ENCODE assay signal across 12 cellular contexts in genomic region chr7:18762189-18762588, GRCh38.
DNase-seq lines count a peak whose midpoint lies in the region; ATAC-seq and TF ChIP-seq lines count a peak whose summit lies in the region.
"Had no signal": no experiment of that assay in that cellular context is flagged by ENCODE, and none has a peak within 500 bp of the region (broad histone marks: within the 10 kb centered on the region; RNA-seq: fewer than 3 reads in every experiment).

No MANE protein-coding gene starts in this region.

- peak overlapping the region; percentile 28 for H3K4me2 ChIP-seq in smooth muscle cell

- DNase-seq in HFFc6 (peak; percentile 54), adipocyte (ENCODE audit: low read depth) (peak; percentile 53), heart left ventricle (no peak), smooth muscle cell (lab: John Stamatoyannopoulos, UW; ENCODE audit: unreplicated experiment) (no peak), NOMO-1 (lab: John Stamatoyannopoulos, UW; ENCODE audit: unreplicated experiment in 2 of 2) (no peak), immature natural killer cell (no peak)
- DNase-seq: activated T-cell treated with anti-CD3 and anti-CD28 coated beads, Interleukin-2, amount 50 U/mL, for 1 hour; endodermal cell; NCI-H2081 treated with DMSO at 0.1 percent for 48 hours had no signal

- peaks cover 2% of the 10 kb centered on the region; the same call in 1 of the 2 replicates for H3K27me3 Mint-ChIP-seq in HFFc6 (ENCODE audit: insufficient read depth)
- H3K27me3 Mint-ChIP-seq in immature natural killer cell (ENCODE audit: low read depth in 3 of 3), result no peaks in the 10 kb centered on the region

- intact Hi-C loops in heart left ventricle (cut with DNase I), result no loop called here

- H4K20me1 ChIP-seq in smooth muscle cell (ENCODE audit: low read depth), result no peaks in the 10 kb centered on the region

- no peak overlapping the region for H3K27ac Mint-ChIP-seq in HFFc6
- no peak overlapping the region for H3K27ac Mint-ChIP-seq in immature natural killer cell
- H3K27ac Mint-ChIP-seq: endodermal cell had no signal

- H3K79me2 ChIP-seq in smooth muscle cell (ENCODE audit: low read depth), result no peaks in the 10 kb centered on the region

- TF ChIP-seq POLR2A in heart left ventricle (IDR thresholded peaks at IDR 0.05), result no peak

- H3K4me3 Mint-ChIP-seq in HFFc6 (no peak overlapping the region), immature natural killer cell (no peak overlapping the region)
- H3K4me3 Mint-ChIP-seq: endodermal cell, neural crest cell had no signal

- H3K36me3 Mint-ChIP-seq in HFFc6 (ENCODE audit: low read depth) (no peaks in the 10 kb centered on the region), immature natural killer cell (no peaks in the 10 kb centered on the region)

- H3K9ac ChIP-seq in adipocyte (ENCODE audit: low read length) (peak overlapping the region; percentile 5), smooth muscle cell (ENCODE audit: low read depth) (no peak overlapping the region)

- H3K9me3 ChIP-seq in adipocyte (ENCODE audit: control insufficient read depth, low read length) (no peaks in the 10 kb centered on the region), heart left ventricle (no peaks in the 10 kb centered on the region), smooth muscle cell (replicated peaks; ENCODE audit: low read depth) (no peaks in the 10 kb centered on the region)

- H3K4me1 ChIP-seq in adipocyte (ENCODE audit: control insufficient read depth, insufficient read depth, low read length) (peaks cover 21% of the 10 kb centered on the region), heart left ventricle (peaks cover 0 to 2% (median 0%) of the 10 kb centered on the region in 12 donors), smooth muscle cell (ENCODE audit: low read depth) (peaks cover 5% of the 10 kb centered on the region)

- TF ChIP-seq CTCF in HFFc6 (IDR thresholded peaks at IDR 0.05) (no peak), heart left ventricle (IDR thresholded peaks at IDR 0.05) (no peak), smooth muscle cell (IDR thresholded peaks at IDR 0.05; ENCODE audit: borderline replicate concordance, insufficient read depth, poor library complexity, severe bottlenecking) (no peak)

- peak overlapping the region; percentile 20 for H3K4me3 ChIP-seq in adipocyte (ENCODE audit: low read length)
- no peak overlapping the region for H3K4me3 ChIP-seq in heart left ventricle
- H3K4me3 ChIP-seq in smooth muscle cell, result no peak overlapping the region
- H3K4me3 ChIP-seq: K562 had no signal

- H3K27me3 ChIP-seq in adipocyte (replicated peaks; ENCODE audit: control insufficient read depth, insufficient read depth, low read length) (no peaks in the 10 kb centered on the region), heart left ventricle (no peaks in the 10 kb centered on the region), smooth muscle cell (ENCODE audit: low read depth) (no peaks in the 10 kb centered on the region)

- H3K4me1 Mint-ChIP-seq in HFFc6 (ENCODE audit: low read depth) (peaks cover 17% of the 10 kb centered on the region), immature natural killer cell (no peaks in the 10 kb centered on the region)
- H3K4me1 Mint-ChIP-seq: neural crest cell had no signal

- peak in 3 of 4 donors; percentile 39 to 66 (median 51) for ATAC-seq in heart left ventricle
- no peak for ATAC-seq in GM21367 (IDR thresholded peaks at IDR 0.05; ENCODE audit: unreplicated experiment)
- ATAC-seq: K562 had no signal

- no peak overlapping the region for H2AFZ ChIP-seq in smooth muscle cell (ENCODE audit: low read depth)

- no peaks in the 10 kb centered on the region for H3F3A ChIP-seq in smooth muscle cell (ENCODE audit: low read depth)

- no peaks in the 10 kb centered on the region for H3K9me3 Mint-ChIP-seq in HFFc6
- peaks cover 0 to 6% (median 0%) of the 10 kb centered on the region in 6 donors for H3K9me3 Mint-ChIP-seq in immature natural killer cell
- H3K9me3 Mint-ChIP-seq: endodermal cell, neural crest cell had no signal

- 39 to 55% (median 50%) methylated on average over 3 of the region's 3 CpGs for WGBS in heart left ventricle, 4 donors
- whole genome bisulfite sequencing in smooth muscle cell (ENCODE audit: low lambda C conversion rate), result 6% methylated on average over 3 of the region's 3 CpGs

- no peaks in the 10 kb centered on the region for H3K36me3 ChIP-seq in adipocyte (ENCODE audit: control insufficient read depth, insufficient read depth, low read length, severe bottlenecking)
- no peaks in the 10 kb centered on the region for H3K36me3 ChIP-seq in heart left ventricle
- no peaks in the 10 kb centered on the region for H3K36me3 ChIP-seq in smooth muscle cell (ENCODE audit: low read depth)

- H3K27ac ChIP-seq in heart left ventricle, result no peak overlapping the region
- no peak overlapping the region for H3K27ac ChIP-seq in smooth muscle cell (ENCODE audit: low read depth)

Comparison
In these comparisons a context has a peak if more than half of its experiments do, and no peak if none do; other contexts are left out.
1. DNase-seq: peak in HFFc6 (single experiment) and adipocyte (single experiment); none in heart left ventricle (0 of 5), smooth muscle cell (single experiment), NOMO-1 (0 of 2) and immature natural killer cell (0 of 3).